Comparison of ENCODE assay signal across 8 cellular contexts in the genomic region with DNA sequence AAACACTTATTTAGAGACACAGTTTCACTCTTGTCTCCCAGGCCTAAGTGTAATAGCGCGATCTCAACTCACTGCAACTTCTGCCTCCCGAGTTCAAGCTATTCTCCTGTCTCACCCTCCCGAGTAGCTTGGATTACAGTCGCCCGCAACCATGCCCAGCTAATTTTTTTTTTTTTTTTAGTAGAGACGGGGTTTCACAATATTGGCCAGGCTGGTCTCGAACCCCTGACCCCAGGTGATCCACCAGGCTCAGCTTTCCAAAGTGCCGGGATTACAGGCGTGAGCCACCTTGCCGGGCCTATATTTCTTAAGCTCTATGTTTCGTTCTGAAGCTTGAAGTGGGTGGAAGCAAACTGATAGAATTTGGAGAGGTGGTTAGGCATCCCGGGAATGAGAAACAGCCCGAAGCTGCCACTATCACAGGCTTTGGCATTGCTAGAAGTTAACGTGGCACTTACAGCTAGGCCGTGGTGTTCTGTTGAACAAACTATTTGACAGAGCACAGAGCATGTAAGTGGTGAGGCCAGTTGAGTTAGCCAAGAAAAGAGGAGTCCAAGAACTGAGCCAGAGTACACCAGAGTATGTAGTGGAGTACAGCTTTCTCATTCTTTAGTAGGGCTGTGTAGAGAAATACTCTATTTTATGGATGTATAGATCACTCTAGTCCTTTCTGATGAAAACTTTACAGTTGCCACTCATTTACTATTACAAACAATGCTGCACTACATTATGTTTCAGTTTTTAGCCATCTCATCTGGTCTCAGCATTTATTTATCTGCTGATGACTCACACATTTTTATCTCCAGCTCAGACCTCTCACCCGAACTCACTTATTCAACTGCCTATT.
DNase-seq lines count a peak whose midpoint lies in the region; ATAC-seq, FAIRE-seq and TF ChIP-seq lines count a peak whose summit lies in the region.

No MANE protein-coding gene starts in this region.

- FAIRE-seq in kidney (lab: Jason Lieb, UNC) = no peak

- no peaks in the 10 kb centered on the region for H3K36me3 Mint-ChIP-seq in type B pancreatic cell

- H3K4me1 ChIP-seq in HUES64 (ENCODE audit: insufficient read depth, low read length) = peaks cover 44% of the 10 kb centered on the region
- peaks cover 0 to 19% of the 10 kb centered on the region in 2 donors for H3K4me1 ChIP-seq in ascending aorta
- H3K4me1 ChIP-seq in kidney (ENCODE audit: control insufficient read depth in 1 of 2, insufficient read depth in 1 of 2, low read depth in 1 of 2, low read length in 2 of 2) = peaks cover 9 to 14% of the 10 kb centered on the region in 2 donors

- no peaks in the 10 kb centered on the region for H3K9me3 Mint-ChIP-seq in type B pancreatic cell

- peaks cover 4% of the 10 kb centered on the region for H3K27me3 Mint-ChIP-seq in type B pancreatic cell

- H3K27me3 ChIP-seq in HUES64 (ENCODE audit: insufficient read depth, low read length) (no peaks in the 10 kb centered on the region), ascending aorta (no peaks in the 10 kb centered on the region)

- H3K4me3 ChIP-seq in HUES64 (ENCODE audit: low read length) (peak overlapping the region; percentile 79; the same call in 1 of the 2 replicates), ascending aorta (peak overlapping the region; percentile 64 to 75), kidney (ENCODE audit: low read length in 2 of 2) (peak overlapping the region in 1 of 2 donors; percentile 73)

- TF ChIP-seq CTCF in 22Rv1 (IDR thresholded peaks at IDR 0.05) (no peak), ascending aorta (IDR thresholded peaks at IDR 0.05) (no peak), kidney (IDR thresholded peaks at IDR 0.05; ENCODE audit: borderline replicate concordance, extremely low read depth, insufficient read depth) (no peak), type B pancreatic cell (conservative IDR thresholded peaks at IDR 0.05) (no peak)

- H3K27ac ChIP-seq in 22Rv1 (peak overlapping the region; percentile 100), HUES64 (ENCODE audit: low read depth, low read length) (peak overlapping the region; percentile 95), ascending aorta (peak overlapping the region; percentile 90 to 97), kidney (ENCODE audit: low read depth in 2 of 2, low read length in 2 of 2) (peak overlapping the region; percentile 83 to 92)

- DNase-seq in ascending aorta (ENCODE audit: low spot score in 2 of 2) (no peak), kidney (peak; percentile 69), type B pancreatic cell (ENCODE audit: extremely low spot score, unreplicated experiment) (no peak), NCI-H524 (lab: John Stamatoyannopoulos, UW) (no peak), GM19238 (ENCODE audit: insufficient read length, low spot score) (no peak)

- intact Hi-C loops in ascending aorta (cut with DNase I) (loop anchor here (10.0 kb wide), 3 partner anchors 530 to 1810 kb away; a partner anchor contains a TSS), kidney (cut with DNase I) (no loop called here)

- H3K9me3 ChIP-seq in HUES64 (ENCODE audit: insufficient read depth, low read depth, low read length) (no peaks in the 10 kb centered on the region), ascending aorta (no peaks in the 10 kb centered on the region), kidney (ENCODE audit: control insufficient read depth in 1 of 2, low read length in 2 of 2) (no peaks in the 10 kb centered on the region)

- H3K27ac Mint-ChIP-seq in type B pancreatic cell = peak overlapping the region; percentile 98

- H3K4me1 Mint-ChIP-seq in type B pancreatic cell (ENCODE audit: unreplicated experiment) = peaks cover 42% of the 10 kb centered on the region

- H3K36me3 ChIP-seq in HUES64 (ENCODE audit: insufficient read depth, low read length) = no peaks in the 10 kb centered on the region
- H3K36me3 ChIP-seq in ascending aorta = no peaks in the 10 kb centered on the region
- H3K36me3 ChIP-seq in kidney (ENCODE audit: control insufficient read depth in 1 of 2, insufficient read depth in 2 of 2, low read length in 2 of 2) = no peaks in the 10 kb centered on the region

- ATAC-seq in HG02678 (IDR thresholded peaks at IDR 0.05; ENCODE audit: unreplicated experiment) = no peak

- WGBS in HUES64 = 90% methylated on average over 17 of the region's 17 CpGs

- peak overlapping the region; percentile 96 for H3K4me3 Mint-ChIP-seq in type B pancreatic cell

- H3K9ac ChIP-seq in HUES64 (ENCODE audit: low read depth, low read length) (peak overlapping the region; percentile 55; the same call in 1 of the 2 replicates), kidney (ENCODE audit: low read length in 2 of 2) (peak overlapping the region in 1 of 2 donors; percentile 86)
